3 cellular contexts compared by ENCODE assay signal in genomic region chr3:185393055-185393454, GRCh38.
"Had no signal": no experiment of that assay in that cellular context is flagged by ENCODE, and none has a peak within 500 bp of the region (broad histone marks: within the 10 kb centered on the region; RNA-seq: fewer than 3 reads in every experiment).

No MANE protein-coding gene starts in this region.

- H3K4me3 ChIP-seq: GM12878 had no signal

- ATAC-seq: GM12878 had no signal

- DNase-seq: GDM1, GF-D8 had no signal
